In genomic region chr19:42386974-42387707, GRCh38 we compare ENCODE assay signal across 8 cellular contexts. TPM values are rescaled to one million over a fixed set of nuclear protein-coding genes. Genes with fewer than 3 reads are reported as not detected.
DNase-seq lines count a peak whose midpoint lies in the region; ATAC-seq and TF ChIP-seq lines count a peak whose summit lies in the region.

No MANE protein-coding gene starts in this region.

- no peaks in the 10 kb centered on the region for H3K36me3 Mint-ChIP-seq in activated CD4-positive, alpha-beta T cell treated with anti-CD3 and anti-CD28 coated beads, Interleukin-2, amount 10 ng/mL, durations not matched to agents 7 days and 5 days (ENCODE audit: low read depth)

- no peaks in the 10 kb centered on the region for H3K4me1 ChIP-seq in BE2C

- ATAC-seq in GM18861 (IDR thresholded peaks at IDR 0.05; ENCODE audit: unreplicated experiment) = no peak

- H3K36me3 ChIP-seq in BE2C = no peaks in the 10 kb centered on the region

- no peak overlapping the region for H3K27ac Mint-ChIP-seq in activated CD4-positive, alpha-beta T cell treated with anti-CD3 and anti-CD28 coated beads, Interleukin-2, amount 10 ng/mL, durations not matched to agents 7 days and 5 days

- no peaks in the 10 kb centered on the region for H3K9me3 ChIP-seq in BE2C

- peaks cover 35% of the 10 kb centered on the region for H3K27me3 Mint-ChIP-seq in activated CD4-positive, alpha-beta T cell treated with anti-CD3 and anti-CD28 coated beads, Interleukin-2, amount 10 ng/mL, durations not matched to agents 7 days and 5 days

- CTCF ChIA-PET in activated CD4-positive, alpha-beta T cell treated with anti-CD3 and anti-CD28 coated beads, Interleukin-2, amount 10 ng/mL, durations not matched to agents 7 days and 5 days (lab: Charles Lee) = interaction anchor here (1.0 to 1.2 kb wide), 2 partner anchors 13 to 151 kb away, joined by 3 read pairs; no protein-coding TSS in a partner anchor

- H3K9me3 Mint-ChIP-seq in activated CD4-positive, alpha-beta T cell treated with anti-CD3 and anti-CD28 coated beads, Interleukin-2, amount 10 ng/mL, durations not matched to agents 7 days and 5 days = no peaks in the 10 kb centered on the region

- DNase-seq in BE2C = peak; percentile 80
- DNase-seq in HFF-Myc (ENCODE audit: extremely low read depth, low read depth) = no peak
- peak; percentile 39 to 73 for DNase-seq in NCI-H524 (lab: John Stamatoyannopoulos, UW)
- DNase-seq in activated CD4-positive, alpha-beta T cell treated with anti-CD3 and anti-CD28 coated beads, Interleukin-2, amount 10 ng/mL, durations not matched to agents 7 days and 5 days = peak; percentile 70
- peak; percentile 86 for DNase-seq in ecto neural progenitor cell (ENCODE audit: low spot score)
- peak; percentile 64 for DNase-seq in medulla oblongata (ENCODE audit: extremely low spot score)
- peak; percentile 37 for DNase-seq in stimulated activated CD8-positive, alpha-beta memory T cell treated with anti-CD3 and anti-CD28 coated beads, Interleukin-15, amount 100 ng/mL, for 24 hours (ENCODE audit: low read depth)

- peak overlapping the region; percentile 31 for H3K4me3 Mint-ChIP-seq in activated CD4-positive, alpha-beta T cell treated with anti-CD3 and anti-CD28 coated beads, Interleukin-2, amount 10 ng/mL, durations not matched to agents 7 days and 5 days

- peak; percentile 64 for TF ChIP-seq CTCF in BE2C (IDR thresholded peaks at IDR 0.05; ENCODE audit: low read depth, low read length)
- peak; percentile 29 for TF ChIP-seq CTCF in HFF-Myc (IDR thresholded peaks at IDR 0.05; ENCODE audit: low read depth, low read length, missing control alignments)

- peaks cover 5% of the 10 kb centered on the region for H3K4me1 Mint-ChIP-seq in activated CD4-positive, alpha-beta T cell treated with anti-CD3 and anti-CD28 coated beads, Interleukin-2, amount 10 ng/mL, durations not matched to agents 7 days and 5 days

- H3K27me3 ChIP-seq in BE2C = peaks cover 10% of the 10 kb centered on the region

- POLR2A ChIA-PET in activated CD4-positive, alpha-beta T cell treated with anti-CD3 and anti-CD28 coated beads, Interleukin-2, amount 10 ng/mL, durations not matched to agents 7 days and 5 days (lab: Charles Lee) = interaction anchor here (0.6 kb wide), 1 partner anchor 159 kb away, joined by 3 read pairs; no protein-coding TSS in a partner anchor

- peak overlapping the region; percentile 60 for H3K4me3 ChIP-seq in BE2C (ENCODE audit: low read depth, low read length)
- peak overlapping the region; percentile 30 for H3K4me3 ChIP-seq in HFF-Myc (replicated peaks; ENCODE audit: low read depth, low read length)

RNA-seq across cellular contexts. Expression of gene CNFN, which starts 3.0 kb away (rescaled TPM):
- polyA plus RNA-seq in BE2C (2012; ENCODE audit: insufficient read depth, insufficient read length, low read depth) = 1.5 TPM
- total RNA-seq in activated CD4-positive, alpha-beta T cell treated with anti-CD3 and anti-CD28 coated beads, Interleukin-2, amount 10 ng/mL, durations not matched to agents 7 days and 5 days = not detected

RNA-seq across cellular contexts. Expression of gene LIPE, which starts 40.0 kb away (rescaled TPM):
- 14.8 TPM for polyA plus RNA-seq in BE2C (2012; ENCODE audit: insufficient read depth, insufficient read length, low read depth)
- total RNA-seq in activated CD4-positive, alpha-beta T cell treated with anti-CD3 and anti-CD28 coated beads, Interleukin-2, amount 10 ng/mL, durations not matched to agents 7 days and 5 days = 10 to 100 TPM; 27.7 to 29.5 TPM

RNA-seq across cellular contexts. Expression of gene CXCL17, which starts 55.6 kb away (rescaled TPM):
- not detected for polyA plus RNA-seq in BE2C (2012; ENCODE audit: insufficient read depth, insufficient read length, low read depth)
- total RNA-seq in activated CD4-positive, alpha-beta T cell treated with anti-CD3 and anti-CD28 coated beads, Interleukin-2, amount 10 ng/mL, durations not matched to agents 7 days and 5 days = not detected
